ENCODE assay signal across 1 cellular context in the genomic region with DNA sequence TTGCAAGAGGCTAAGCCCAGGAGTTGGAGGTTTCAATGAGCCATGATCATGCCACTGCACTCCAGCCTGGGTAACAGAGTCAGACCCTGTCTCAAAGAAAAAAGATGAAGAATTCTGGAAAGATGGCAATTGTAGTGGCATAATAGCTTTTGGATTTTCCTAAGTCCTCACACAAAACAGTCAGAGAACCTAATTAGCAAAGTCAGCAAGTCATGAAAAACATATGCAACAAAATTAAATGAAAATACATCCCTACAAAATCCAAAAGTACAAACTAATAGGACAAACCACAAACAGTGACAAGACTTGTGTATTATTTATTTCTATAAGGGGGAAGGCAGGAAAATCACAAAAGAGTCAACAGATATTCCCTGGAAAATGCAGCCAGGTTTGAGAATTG.
TF ChIP-seq lines count a peak whose summit lies in the region.

No MANE protein-coding gene starts in this region.

TF ChIP-seq in HepG2, 621 proteins besides CTCF, POLR2A, EP300 and RAD21 (continued from another document):
- TF ChIP-seq, protein P1, sequence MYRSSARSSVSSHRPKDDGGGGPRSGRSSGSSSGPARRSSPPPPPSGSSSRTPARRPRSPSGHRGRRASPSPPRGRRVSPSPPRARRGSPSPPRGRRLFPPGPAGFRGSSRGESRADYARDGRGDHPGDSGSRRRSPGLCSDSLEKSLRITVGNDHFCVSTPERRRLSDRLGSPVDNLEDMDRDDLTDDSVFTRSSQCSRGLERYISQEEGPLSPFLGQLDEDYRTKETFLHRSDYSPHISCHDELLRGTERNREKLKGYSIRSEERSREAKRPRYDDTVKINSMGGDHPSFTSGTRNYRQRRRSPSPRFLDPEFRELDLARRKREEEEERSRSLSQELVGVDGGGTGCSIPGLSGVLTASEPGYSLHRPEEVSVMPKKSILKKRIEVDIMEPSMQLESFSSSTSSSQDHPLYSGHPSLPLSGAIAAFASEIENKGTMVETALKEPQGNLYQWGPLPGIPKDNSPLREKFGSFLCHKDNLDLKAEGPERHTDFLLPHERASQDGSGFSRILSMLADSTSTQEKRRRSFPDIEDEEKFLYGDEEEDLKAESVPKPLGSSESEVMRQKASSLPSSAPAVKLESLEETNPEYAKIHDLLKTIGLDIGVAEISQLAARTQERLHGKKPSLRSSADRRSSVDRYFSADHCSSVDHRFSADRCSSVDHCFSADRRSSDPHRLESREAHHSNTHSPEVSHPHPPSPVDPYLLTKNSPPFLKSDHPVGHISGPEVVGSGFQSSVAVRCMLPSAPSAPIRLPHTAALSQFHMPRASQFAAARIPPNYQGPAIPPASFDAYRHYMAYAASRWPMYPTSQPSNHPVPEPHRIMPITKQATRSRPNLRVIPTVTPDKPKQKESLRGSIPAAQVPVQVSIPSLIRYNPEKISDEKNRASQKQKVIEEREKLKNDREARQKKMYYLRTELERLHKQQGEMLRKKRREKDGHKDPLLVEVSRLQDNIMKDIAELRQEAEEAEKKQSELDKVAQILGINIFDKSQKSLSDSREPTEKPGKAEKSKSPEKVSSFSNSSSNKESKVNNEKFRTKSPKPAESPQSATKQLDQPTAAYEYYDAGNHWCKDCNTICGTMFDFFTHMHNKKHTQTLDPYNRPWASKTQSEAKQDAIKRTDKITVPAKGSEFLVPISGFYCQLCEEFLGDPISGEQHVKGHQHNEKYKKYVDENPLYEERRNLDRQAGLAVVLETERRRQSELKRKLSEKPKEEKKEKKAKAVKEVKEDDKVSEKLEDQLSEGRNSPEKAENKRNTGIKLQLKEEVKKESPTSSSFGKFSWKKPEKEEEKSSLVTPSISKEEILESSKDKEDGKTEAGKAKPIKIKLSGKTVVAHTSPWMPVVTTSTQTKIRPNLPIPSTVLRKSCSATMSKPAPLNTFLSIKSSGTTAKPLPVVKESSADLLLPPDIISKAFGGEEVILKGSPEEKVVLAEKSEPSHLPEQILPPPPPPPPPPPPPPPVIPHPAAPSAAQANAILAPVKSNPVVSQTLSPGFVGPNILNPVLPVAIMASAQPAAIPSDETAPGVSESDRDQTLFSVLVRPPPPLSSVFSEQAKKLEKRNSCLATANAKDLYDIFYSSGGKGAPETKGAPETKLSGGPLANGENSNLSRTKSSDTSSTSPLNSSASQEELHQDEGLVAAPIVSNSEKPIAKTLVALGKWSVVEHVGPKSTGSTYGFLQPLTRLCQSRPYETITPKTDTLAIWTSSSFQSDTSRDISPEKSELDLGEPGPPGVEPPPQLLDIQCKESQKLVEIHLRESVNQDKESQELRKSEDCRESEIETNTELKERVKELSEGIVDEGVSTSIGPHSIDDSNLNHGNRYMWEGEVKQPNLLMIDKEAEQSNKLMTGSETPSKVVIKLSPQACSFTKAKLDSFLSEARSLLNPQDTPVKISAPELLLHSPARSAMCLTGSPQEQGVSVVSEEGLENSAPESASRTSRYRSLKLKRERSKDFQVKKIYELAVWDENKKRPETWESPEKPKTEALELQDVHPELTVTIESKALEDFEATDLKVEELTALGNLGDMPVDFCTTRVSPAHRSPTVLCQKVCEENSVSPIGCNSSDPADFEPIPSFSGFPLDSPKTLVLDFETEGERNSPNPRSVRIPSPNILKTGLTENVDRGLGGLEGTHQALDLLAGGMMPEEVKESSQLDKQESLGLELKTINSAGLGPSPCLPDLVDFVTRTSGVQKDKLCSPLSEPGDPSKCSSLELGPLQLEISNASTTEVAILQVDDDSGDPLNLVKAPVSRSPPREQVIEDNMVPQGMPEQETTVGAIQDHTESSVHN (CRISPR knock-in tag; IDR thresholded peaks at IDR 0.05) = no peak
